9 cellular contexts compared by ENCODE assay signal in genomic region chr5:119537704-119538103, GRCh38.
DNase-seq lines count a peak whose midpoint lies in the region; ATAC-seq, FAIRE-seq and TF ChIP-seq lines count a peak whose summit lies in the region.
"Had no signal": no experiment of that assay in that cellular context is flagged by ENCODE, and none has a peak within 500 bp of the region (broad histone marks: within the 10 kb centered on the region; RNA-seq: fewer than 3 reads in every experiment).

No MANE protein-coding gene starts in this region.

- intact Hi-C loops in ovary (cut with DNase I), result no loop called here

- no peak for TF ChIP-seq POLR2A in ovary (IDR thresholded peaks at IDR 0.05)

- H3K36me3 ChIP-seq in ovary, result no peaks in the 10 kb centered on the region

- no peaks in the 10 kb centered on the region for H3K4me1 ChIP-seq in ovary (ENCODE audit: insufficient read depth)

- FAIRE-seq in D721Med (lab: Jason Lieb, UNC), result no peak
- FAIRE-seq: G401.6 had no signal

- ATAC-seq in GM19463 (IDR thresholded peaks at IDR 0.05; ENCODE audit: unreplicated experiment), result peak; percentile 100
- ATAC-seq in HG03159 (IDR thresholded peaks at IDR 0.05; ENCODE audit: unreplicated experiment), result peak; percentile 99

- no peaks in the 10 kb centered on the region for H3K27me3 ChIP-seq in ovary

- H3K9me3 ChIP-seq in ovary, result no peaks in the 10 kb centered on the region

- peak; percentile 74 for DNase-seq in GM12864 (ENCODE audit: low read depth)
- peak; percentile 79 for DNase-seq in dermis blood vessel endothelial cell
- no peak for DNase-seq in ovary
- DNase-seq in stimulated activated naive CD4-positive, alpha-beta T cell treated with Interleukin-2 at 50 U/mL for 16 hours (lab: John Stamatoyannopoulos, UW), result no peak
- DNase-seq in D721Med (ENCODE audit: insufficient read length, low spot score), result no peak
- no peak for DNase-seq in EL

- 83 to 92% (median 91%) methylated on average over 2 of the region's 2 CpGs for WGBS in ovary, 3 donors

- no peak for TF ChIP-seq EP300 in ovary (IDR thresholded peaks at IDR 0.05)

- H3K27ac ChIP-seq in ovary, result no peak overlapping the region

- H3K4me3 ChIP-seq in GM12864 (ENCODE audit: low read depth, low read length), result no peak overlapping the region
- no peak overlapping the region for H3K4me3 ChIP-seq in ovary

- TF ChIP-seq CTCF in GM12864 (IDR thresholded peaks at IDR 0.05; ENCODE audit: low read depth, low read length, missing control alignments) (no peak), ovary (IDR thresholded peaks at IDR 0.05) (no peak), D721Med (IDR thresholded peaks at IDR 0.05; ENCODE audit: insufficient read depth, missing control alignments) (no peak)

Comparison
In these comparisons a context has a peak if more than half of its experiments do, and no peak if none do; other contexts are left out.
1. DNase-seq: peak in GM12864 (single experiment) and dermis blood vessel endothelial cell (single experiment); none in ovary (0 of 5), stimulated activated naive CD4-positive, alpha-beta T cell treated with Interleukin-2 at 50 U/mL for 16 hours (single experiment), D721Med (single experiment) and EL (single experiment).